Comparison of ENCODE assay signal across 19 cellular contexts in genomic region chr6:163640641-163641040, GRCh38.
DNase-seq lines count a peak whose midpoint lies in the region; ATAC-seq and TF ChIP-seq lines count a peak whose summit lies in the region.
"Had no signal": no experiment of that assay in that cellular context is flagged by ENCODE, and none has a peak within 500 bp of the region (broad histone marks: within the 10 kb centered on the region; RNA-seq: fewer than 3 reads in every experiment).

No MANE protein-coding gene starts in this region.

- no peak overlapping the region for H3K14ac ChIP-seq in neuronal stem cell (ENCODE audit: low read length)

- H3K27me3 ChIP-seq in H7 (ENCODE audit: control insufficient read depth, insufficient read depth, low read length) (no peaks in the 10 kb centered on the region), neuronal stem cell (ENCODE audit: control insufficient read depth in 3 of 3, insufficient read depth in 3 of 3, low read depth in 1 of 3, low read length in 3 of 3) (no peaks in the 10 kb centered on the region)

- CTCF ChIA-PET in WTC11 (lab: Charles Lee): no interaction called here

- H3K4me3 Mint-ChIP-seq in WTC11 (no peak overlapping the region), mesothelial cell of epicardium (no peak overlapping the region)
- H3K4me3 Mint-ChIP-seq: GM23338 had no signal

- POLR2A ChIA-PET in WTC11 (lab: Charles Lee): no interaction called here

- no peak overlapping the region for H3K9ac ChIP-seq in neuronal stem cell (ENCODE audit: low read depth, low read length, poor library complexity)

- peak; percentile 50 for ATAC-seq in WTC11
- ATAC-seq: A549, GM23338 had no signal

- no peak overlapping the region for H2AK5ac ChIP-seq in neuronal stem cell (ENCODE audit: low read depth, low read length)

- no CpG with 5 or more reads among the region's 21 CpGs for WGBS in neuronal stem cell (ENCODE audit: extremely low coverage in 2 of 2, insufficient read length in 2 of 2, insufficient replicate concordance in 1 of 2), 2 donors

- no peak overlapping the region for H2AFZ ChIP-seq in neuronal stem cell (ENCODE audit: low read length)
- H2AFZ ChIP-seq: GM23338 had no signal

- no peak overlapping the region for H3K4me2 ChIP-seq in neuronal stem cell (ENCODE audit: insufficient read depth, low read length, poor library complexity, severe bottlenecking)
- H3K4me2 ChIP-seq: A549, GM23338 had no signal

- peaks cover 0 to 2% of the 10 kb centered on the region in 2 donors for H3K4me1 ChIP-seq in neuronal stem cell (ENCODE audit: control insufficient read depth in 2 of 2, insufficient read depth in 1 of 2, low read depth in 1 of 2, low read length in 2 of 2)
- H3K4me1 ChIP-seq: A549, HAP-1 had no signal

- H3K9me3 ChIP-seq in neuronal stem cell (replicated peaks in 1 of 2; ENCODE audit: control insufficient read depth in 2 of 2, insufficient read depth in 1 of 2, low read depth in 1 of 2, low read length in 2 of 2): peaks cover 0 to 15% of the 10 kb centered on the region in 2 donors
- H3K9me3 ChIP-seq: A549, HAP-1 had no signal

- peak overlapping the region; percentile 29 for H3K23ac ChIP-seq in neuronal stem cell (ENCODE audit: low read depth, low read length, poor library complexity)

- H3K27ac ChIP-seq in neuronal stem cell (replicated peaks; ENCODE audit: low read length): no peak overlapping the region
- H3K27ac ChIP-seq: A549 had no signal

- H3K4ac ChIP-seq in neuronal stem cell (ENCODE audit: low read length): no peak overlapping the region

- H3K18ac ChIP-seq in neuronal stem cell (ENCODE audit: low read length): peak overlapping the region; percentile 88

- H2BK12ac ChIP-seq in neuronal stem cell (ENCODE audit: low read length): no peak overlapping the region

- H2BK5ac ChIP-seq in neuronal stem cell (ENCODE audit: low read length): no peak overlapping the region

- H3K27ac Mint-ChIP-seq in WTC11 (no peak overlapping the region), mesothelial cell of epicardium (no peak overlapping the region)
- H3K27ac Mint-ChIP-seq: CD4-positive, alpha-beta memory T cell; GM23338 had no signal

- DNase-seq in H7: peak; percentile 65
- DNase-seq in WTC11 (ENCODE audit: low spot score): peak; percentile 20
- no peak for DNase-seq in neuronal stem cell (ENCODE audit: low spot score)
- DNase-seq in mesothelial cell of epicardium (ENCODE audit: low spot score in 2 of 2, unreplicated experiment in 2 of 2): no peak
- DNase-seq in activated T-cell treated with anti-CD3 and anti-CD28 coated beads, Interleukin-2, amount 50 U/mL, for 1 hour: no peak
- DNase-seq in dedifferentiated amniotic fluid mesenchymal stem cell (ENCODE audit: extremely low spot score): no peak
- DNase-seq: 8988T; ACHN; AML-193; C1 segment of cervical spinal cord; Calu3; CD4-positive, alpha-beta memory T cell; COR-L47; DMS53; DMS79 treated with DMSO at 0.1 percent for 48 hours; GF-D8 had no signal

- no peak for TF ChIP-seq CTCF in WTC11 (IDR thresholded peaks at IDR 0.05)
- no peak for TF ChIP-seq CTCF in mesothelial cell of epicardium (IDR thresholded peaks at IDR 0.05; ENCODE audit: unreplicated experiment)

- no peak overlapping the region for H2BK120ac ChIP-seq in neuronal stem cell (ENCODE audit: low read depth, low read length)

- H3K27me3 Mint-ChIP-seq in WTC11 (ENCODE audit: low read depth) (no peaks in the 10 kb centered on the region), mesothelial cell of epicardium (ENCODE audit: low read depth) (peaks cover 3% of the 10 kb centered on the region)
- H3K27me3 Mint-ChIP-seq: CD4-positive, alpha-beta memory T cell had no signal

- H4K8ac ChIP-seq in neuronal stem cell (ENCODE audit: low read depth, low read length): no peak overlapping the region

- H2BK15ac ChIP-seq in neuronal stem cell (ENCODE audit: low read length): no peak overlapping the region

- H3K36me3 ChIP-seq in H7 (replicated peaks; ENCODE audit: control insufficient read depth, insufficient read depth, low read length) (no peaks in the 10 kb centered on the region), neuronal stem cell (replicated peaks in 1 of 2; ENCODE audit: control insufficient read depth in 2 of 2, insufficient read depth in 2 of 2, low read length in 2 of 2) (no peaks in the 10 kb centered on the region)
- H3K36me3 ChIP-seq: HAP-1 had no signal

- H3K4me3 ChIP-seq in H7 (ENCODE audit: insufficient read depth, low read depth, low read length) (no peak overlapping the region), neuronal stem cell (ENCODE audit: low read length in 2 of 2) (no peak overlapping the region)
- H3K4me3 ChIP-seq: A549, GM23338, HAP-1 had no signal

- H3K79me1 ChIP-seq in neuronal stem cell (ENCODE audit: low read depth, low read length): no peaks in the 10 kb centered on the region

- peaks cover 13% of the 10 kb centered on the region for H3K4me1 Mint-ChIP-seq in WTC11
- no peaks in the 10 kb centered on the region for H3K4me1 Mint-ChIP-seq in mesothelial cell of epicardium
- H3K4me1 Mint-ChIP-seq: CD4-positive, alpha-beta memory T cell had no signal

- no peaks in the 10 kb centered on the region for H3K36me3 Mint-ChIP-seq in WTC11
- H3K36me3 Mint-ChIP-seq in mesothelial cell of epicardium: no peaks in the 10 kb centered on the region
- H3K36me3 Mint-ChIP-seq: CD4-positive, alpha-beta memory T cell had no signal

- H4K91ac ChIP-seq in neuronal stem cell (ENCODE audit: low read depth, low read length, poor library complexity): no peak overlapping the region

- 0 out of 2 replicates have a peak, but pooled peaks cover 3% of the 10 kb centered on the region for H3K9me3 Mint-ChIP-seq in WTC11
- H3K9me3 Mint-ChIP-seq in mesothelial cell of epicardium: no peaks in the 10 kb centered on the region
- H3K9me3 Mint-ChIP-seq: CD4-positive, alpha-beta memory T cell had no signal

TF ChIP-seq in WTC11, 78 proteins besides CTCF, POLR2A, EP300 and RAD21:
- no peak for TF ChIP-seq ZNF671 (CRISPR knock-in tag; IDR thresholded peaks at IDR 0.05)
- no peak for TF ChIP-seq GTF2I (CRISPR knock-in tag; conservative IDR thresholded peaks at IDR 0.05)
- TF ChIP-seq JAZF1 (CRISPR knock-in tag; IDR thresholded peaks at IDR 0.05): no peak
- no peak for TF ChIP-seq ZNF317 (CRISPR knock-in tag; IDR thresholded peaks at IDR 0.05; ENCODE audit: borderline replicate concordance, low read depth)
- no peak for TF ChIP-seq OVOL2 (CRISPR knock-in tag; IDR thresholded peaks at IDR 0.05; ENCODE audit: borderline replicate concordance)
- peak; percentile 71 for TF ChIP-seq NFYB (CRISPR knock-in tag; conservative IDR thresholded peaks at IDR 0.05; ENCODE audit: low read depth)
- no peak for TF ChIP-seq FOXK1 (CRISPR knock-in tag; IDR thresholded peaks at IDR 0.05)
- no peak for TF ChIP-seq SMAD3 (CRISPR knock-in tag; IDR thresholded peaks at IDR 0.05; ENCODE audit: borderline replicate concordance)
- no peak for TF ChIP-seq MLX (CRISPR knock-in tag; IDR thresholded peaks at IDR 0.05)

Comparison
In these comparisons a context has a peak if more than half of its experiments do, and no peak if none do; other contexts are left out.
1. DNase-seq: peak in H7 (single experiment) and WTC11 (single experiment); none in neuronal stem cell (single experiment), mesothelial cell of epicardium (0 of 2), activated T-cell treated with anti-CD3 and anti-CD28 coated beads, Interleukin-2, amount 50 U/mL, for 1 hour (single experiment) and dedifferentiated amniotic fluid mesenchymal stem cell (single experiment).